ENCODE assay signal across 1 cellular context in the genomic region with DNA sequence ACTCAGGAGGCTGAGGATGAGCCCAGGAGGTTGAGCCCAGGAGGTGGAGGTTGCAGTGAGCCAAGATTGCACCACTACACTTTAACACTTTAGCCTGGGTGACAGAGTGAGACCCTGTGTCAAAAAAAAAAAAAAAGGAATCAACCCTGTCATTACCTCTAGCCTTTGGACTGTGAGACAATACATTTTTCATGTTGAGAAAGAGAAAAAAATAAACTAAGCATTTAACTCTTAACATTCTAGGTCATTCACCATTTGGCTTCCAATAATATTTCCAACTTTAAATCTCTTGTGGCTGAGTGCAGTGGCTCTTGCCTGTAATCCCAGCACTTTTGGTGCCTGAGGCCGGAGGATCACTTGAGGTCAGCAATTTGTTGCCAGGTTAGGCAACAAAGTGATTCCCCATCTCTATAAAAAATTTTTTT.
TF ChIP-seq lines count a peak whose summit lies in the region.

No MANE protein-coding gene starts in this region.

TF ChIP-seq in liver, 16 proteins besides CTCF, POLR2A, EP300 and RAD21 (continued from another document):
- TF ChIP-seq, protein P1, sequence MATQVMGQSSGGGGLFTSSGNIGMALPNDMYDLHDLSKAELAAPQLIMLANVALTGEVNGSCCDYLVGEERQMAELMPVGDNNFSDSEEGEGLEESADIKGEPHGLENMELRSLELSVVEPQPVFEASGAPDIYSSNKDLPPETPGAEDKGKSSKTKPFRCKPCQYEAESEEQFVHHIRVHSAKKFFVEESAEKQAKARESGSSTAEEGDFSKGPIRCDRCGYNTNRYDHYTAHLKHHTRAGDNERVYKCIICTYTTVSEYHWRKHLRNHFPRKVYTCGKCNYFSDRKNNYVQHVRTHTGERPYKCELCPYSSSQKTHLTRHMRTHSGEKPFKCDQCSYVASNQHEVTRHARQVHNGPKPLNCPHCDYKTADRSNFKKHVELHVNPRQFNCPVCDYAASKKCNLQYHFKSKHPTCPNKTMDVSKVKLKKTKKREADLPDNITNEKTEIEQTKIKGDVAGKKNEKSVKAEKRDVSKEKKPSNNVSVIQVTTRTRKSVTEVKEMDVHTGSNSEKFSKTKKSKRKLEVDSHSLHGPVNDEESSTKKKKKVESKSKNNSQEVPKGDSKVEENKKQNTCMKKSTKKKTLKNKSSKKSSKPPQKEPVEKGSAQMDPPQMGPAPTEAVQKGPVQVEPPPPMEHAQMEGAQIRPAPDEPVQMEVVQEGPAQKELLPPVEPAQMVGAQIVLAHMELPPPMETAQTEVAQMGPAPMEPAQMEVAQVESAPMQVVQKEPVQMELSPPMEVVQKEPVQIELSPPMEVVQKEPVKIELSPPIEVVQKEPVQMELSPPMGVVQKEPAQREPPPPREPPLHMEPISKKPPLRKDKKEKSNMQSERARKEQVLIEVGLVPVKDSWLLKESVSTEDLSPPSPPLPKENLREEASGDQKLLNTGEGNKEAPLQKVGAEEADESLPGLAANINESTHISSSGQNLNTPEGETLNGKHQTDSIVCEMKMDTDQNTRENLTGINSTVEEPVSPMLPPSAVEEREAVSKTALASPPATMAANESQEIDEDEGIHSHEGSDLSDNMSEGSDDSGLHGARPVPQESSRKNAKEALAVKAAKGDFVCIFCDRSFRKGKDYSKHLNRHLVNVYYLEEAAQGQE (IDR thresholded peaks at IDR 0.05), result no peak
- TF ChIP-seq GABPA (IDR thresholded peaks at IDR 0.05 in 1 of 2, conservative IDR thresholded peaks at IDR 0.05 in 1 of 2) (no peak), HNF4G (IDR thresholded peaks at IDR 0.05) (peak; percentile 51), EGR1 (IDR thresholded peaks at IDR 0.05; ENCODE audit: low read depth in 2 of 2) (peak in 1 of 2 donors; percentile 31), TAF1 (conservative IDR thresholded peaks at IDR 0.05) (no peak), FOXA2 (IDR thresholded peaks at IDR 0.05) (no peak), HNF4A (conservative IDR thresholded peaks at IDR 0.05) (peak; percentile 78), RXRA (IDR thresholded peaks at IDR 0.05) (peak; percentile 75 to 84), NR2F2 (IDR thresholded peaks at IDR 0.05) (no peak)
- TF ChIP-seq, protein P2, sequence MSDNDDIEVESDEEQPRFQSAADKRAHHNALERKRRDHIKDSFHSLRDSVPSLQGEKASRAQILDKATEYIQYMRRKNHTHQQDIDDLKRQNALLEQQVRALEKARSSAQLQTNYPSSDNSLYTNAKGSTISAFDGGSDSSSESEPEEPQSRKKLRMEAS (IDR thresholded peaks at IDR 0.05), result no peak
